ENCODE assay signal across 9 cellular contexts in genomic region chr11:24496728-24497396, GRCh38. TPM values are rescaled to one million over a fixed set of nuclear protein-coding genes. Genes with fewer than 3 reads are reported as not detected.
DNase-seq lines count a peak whose midpoint lies in the region; ATAC-seq, FAIRE-seq and TF ChIP-seq lines count a peak whose summit lies in the region.
"Had no signal": no experiment of that assay in that cellular context is flagged by ENCODE, and none has a peak within 500 bp of the region (broad histone marks: within the 10 kb centered on the region; RNA-seq: fewer than 3 reads in every experiment).

TSS of gene LUZP2 (plus strand) at chr11:24497053.

- H3K4me1 ChIP-seq in testis, result no peaks in the 10 kb centered on the region
- H3K4me1 ChIP-seq: BLaER1 treated with 17β-estradiol and CSF1 and Interleukin-3, amounts not matched to agents 10 nM and 100 nM had no signal

- ATAC-seq in Right ventricle myocardium inferior, result peak; percentile 44
- no peak for ATAC-seq in HG02571 (IDR thresholded peaks at IDR 0.05; ENCODE audit: unreplicated experiment)
- ATAC-seq in HG02840 (IDR thresholded peaks at IDR 0.05; ENCODE audit: low FRiP score, unreplicated experiment), result no peak

- TF ChIP-seq CTCF in bronchial epithelial cell (IDR thresholded peaks at IDR 0.05; ENCODE audit: insufficient read depth, low read length, severe bottlenecking) (no peak), kidney epithelial cell (IDR thresholded peaks at IDR 0.05; ENCODE audit: insufficient read depth, low read length, poor library complexity, severe bottlenecking) (peak; percentile 17), testis (IDR thresholded peaks at IDR 0.05) (no peak)

- H3K4me3 ChIP-seq in bronchial epithelial cell (ENCODE audit: low read depth, low read length), result peak within 1 kb of the TSS; percentile 36
- peak within 1 kb of the TSS; percentile 41 for H3K4me3 ChIP-seq in kidney epithelial cell (ENCODE audit: low read depth, low read length)
- H3K4me3 ChIP-seq in testis, result peak within 1 kb of the TSS; percentile 24 to 52
- H3K4me3 ChIP-seq: BLaER1 treated with 17β-estradiol and CSF1 and Interleukin-3, amounts not matched to agents 10 nM and 100 nM had no signal

- no peaks in the 10 kb centered on the region for H3K9me3 ChIP-seq in testis

- peak; percentile 43 for DNase-seq in Right ventricle myocardium inferior (ENCODE audit: missing footprints)
- no peak for DNase-seq in cardiac septum (ENCODE audit: low spot score)
- peak; percentile 28 for DNase-seq in bronchial epithelial cell (ENCODE audit: low read depth)
- DNase-seq in kidney epithelial cell (ENCODE audit: low read depth), result no peak
- DNase-seq in testis, result peak; percentile 21
- no peak for DNase-seq in T-helper 2 cell

- intact Hi-C loops in Right ventricle myocardium inferior (cut with DNase I) (no loop called here), cardiac septum (cut with DNase I) (no loop called here), testis (cut with DNase I; ENCODE audit: low total_unique reads) (no loop called here)

- 0 to 1% methylated on average over 3 to 44 of the region's 60 CpGs for WGBS in testis, 2 donors

- TF ChIP-seq POLR2A in testis (IDR thresholded peaks at IDR 0.05), result no peak

- no peak within 1 kb of the TSS for H3K27ac ChIP-seq in testis
- H3K27ac ChIP-seq: BLaER1 treated with 17β-estradiol and CSF1 and Interleukin-3, amounts not matched to agents 10 nM and 100 nM had no signal

- H3K27me3 ChIP-seq in bronchial epithelial cell (ENCODE audit: control insufficient read depth, insufficient read depth, low read length) (peaks cover 18% of the 10 kb centered on the region), kidney epithelial cell (ENCODE audit: control insufficient read depth, insufficient read depth, low read length) (peaks cover 11% of the 10 kb centered on the region), testis (no peaks in the 10 kb centered on the region)
- H3K27me3 ChIP-seq: BLaER1 treated with 17β-estradiol and CSF1 and Interleukin-3, amounts not matched to agents 10 nM and 100 nM had no signal

- FAIRE-seq in bronchial epithelial cell (lab: Jason Lieb, UNC), result no peak

- no peaks in the 10 kb centered on the region for H3K36me3 ChIP-seq in bronchial epithelial cell (ENCODE audit: control insufficient read depth, insufficient read depth, low read length)
- no peaks in the 10 kb centered on the region for H3K36me3 ChIP-seq in kidney epithelial cell (ENCODE audit: control insufficient read depth, insufficient read depth, low read length)
- no peaks in the 10 kb centered on the region for H3K36me3 ChIP-seq in testis (ENCODE audit: low read depth, missing control alignments)
- H3K36me3 ChIP-seq: BLaER1 treated with 17β-estradiol and CSF1 and Interleukin-3, amounts not matched to agents 10 nM and 100 nM had no signal

RNA-seq across cellular contexts. Expression of gene LUZP2, which starts in this region (rescaled TPM):
- not detected for total RNA-seq in Right ventricle myocardium inferior
- total RNA-seq in cardiac septum, result 0.67 TPM
- under 0.01 TPM in 1 of 2 replicates, not detected in the other for total RNA-seq in bronchial epithelial cell
- total RNA-seq in kidney epithelial cell, result 0.33 and 2.9 TPM in 2 replicates
- total RNA-seq in testis, result under 1 TPM; 0.63 to 0.74 TPM
- 0.98 TPM for polyA plus RNA-seq in testis (ENCODE audit: insufficient read depth, low read depth, low replicate concordance)

Comparison
In these comparisons a context has a peak if more than half of its experiments do, and no peak if none do; other contexts are left out.
1. Peak in DNase-seq and ATAC-seq in Right ventricle myocardium inferior; RNA of the gene not detected or under 1 TPM.
2. Peak in DNase-seq and H3K4me3 ChIP-seq in bronchial epithelial cell; RNA of the gene not detected or under 1 TPM.
3. Peak in DNase-seq and H3K4me3 ChIP-seq in testis; RNA of the gene not detected or under 1 TPM.